In genomic region chr1:25889470-25889869, GRCh38 we compare ENCODE assay signal across 13 cellular contexts. TPM values are rescaled to one million over a fixed set of nuclear protein-coding genes. Genes with fewer than 3 reads are reported as not detected.
DNase-seq lines count a peak whose midpoint lies in the region; ATAC-seq and TF ChIP-seq lines count a peak whose summit lies in the region.
"Had no signal": no experiment of that assay in that cellular context is flagged by ENCODE, and none has a peak within 500 bp of the region (broad histone marks: within the 10 kb centered on the region; RNA-seq: fewer than 3 reads in every experiment).

No MANE protein-coding gene starts in this region.

- H3K27me3 ChIP-seq in colonic mucosa, result no peaks in the 10 kb centered on the region

- peaks cover 5% of the 10 kb centered on the region for H3K4me1 ChIP-seq in colonic mucosa
- H3K4me1 ChIP-seq: left ventricle myocardium inferior had no signal

- H3K27ac Mint-ChIP-seq in nephron progenitor cell, result peak overlapping the region; percentile 10

- TF ChIP-seq CTCF in colonic mucosa (IDR thresholded peaks at IDR 0.05) (no peak), nephron progenitor cell (IDR thresholded peaks at IDR 0.05) (no peak)

- no peak overlapping the region for H3K9ac ChIP-seq in colonic mucosa (ENCODE audit: low read depth in 2 of 2, low read length in 2 of 2)

- no peak for ATAC-seq in GM21825 (IDR thresholded peaks at IDR 0.05; ENCODE audit: unreplicated experiment)
- no peak for ATAC-seq in HG03095 (IDR thresholded peaks at IDR 0.05; ENCODE audit: unreplicated experiment)
- no peak for ATAC-seq in HG02642 (IDR thresholded peaks at IDR 0.05; ENCODE audit: poor library complexity, unreplicated experiment)
- ATAC-seq: esophagus mucosa; stimulated activated effector memory CD8-positive, alpha-beta T cell treated with anti-CD3 and anti-CD28 coated beads, Interleukin-12 subunit alpha, Interleukin-12 subunit beta, amount 100 ng/mL, for 72 hours had no signal

- H3K27me3 Mint-ChIP-seq in nephron progenitor cell (ENCODE audit: low read depth, poor library complexity), result peaks cover 4% of the 10 kb centered on the region

- intact Hi-C loops in colonic mucosa (cut with DNase I), result no loop called here

- H3K4me1 Mint-ChIP-seq in nephron progenitor cell, result peaks cover 28% of the 10 kb centered on the region

- no peak overlapping the region for H3K4me3 Mint-ChIP-seq in nephron progenitor cell
- H3K4me3 Mint-ChIP-seq: stimulated activated effector memory CD8-positive, alpha-beta T cell treated with anti-CD3 and anti-CD28 coated beads, Interleukin-12 subunit alpha, Interleukin-12 subunit beta, amount 100 ng/mL, for 72 hours had no signal

- no peak overlapping the region for H3K4me3 ChIP-seq in colonic mucosa
- H3K4me3 ChIP-seq: left ventricle myocardium inferior had no signal

- H3K36me3 Mint-ChIP-seq in nephron progenitor cell (ENCODE audit: low read depth), result peaks cover 48% of the 10 kb centered on the region
- H3K36me3 Mint-ChIP-seq: stimulated activated effector memory CD8-positive, alpha-beta T cell treated with anti-CD3 and anti-CD28 coated beads, Interleukin-12 subunit alpha, Interleukin-12 subunit beta, amount 100 ng/mL, for 72 hours had no signal

- H3K36me3 ChIP-seq in colonic mucosa, result no peaks in the 10 kb centered on the region
- H3K36me3 ChIP-seq: left ventricle myocardium inferior had no signal

- H3K27ac ChIP-seq in colonic mucosa, result peak overlapping the region; percentile 69
- H3K27ac ChIP-seq: left ventricle myocardium inferior had no signal

- H3K9me3 Mint-ChIP-seq in nephron progenitor cell, result no peaks in the 10 kb centered on the region
- H3K9me3 Mint-ChIP-seq: stimulated activated effector memory CD8-positive, alpha-beta T cell treated with anti-CD3 and anti-CD28 coated beads, Interleukin-12 subunit alpha, Interleukin-12 subunit beta, amount 100 ng/mL, for 72 hours had no signal

- H3K9me3 ChIP-seq in colonic mucosa, result no peaks in the 10 kb centered on the region
- H3K9me3 ChIP-seq: left ventricle myocardium inferior had no signal

- DNase-seq in DMS79 (lab: John Stamatoyannopoulos, UW) (peak; percentile 33), NCI-H2107 (lab: John Stamatoyannopoulos, UW) (peak; percentile 17), colonic mucosa (no peak), nephron progenitor cell (no peak)
- DNase-seq in stimulated activated CD4-positive, alpha-beta T cell treated with anti-CD3 and anti-CD28 coated beads, Interleukin-1b, Interleukin-23, amount 100 ng/mL, for 48 hours, result no peak
- DNase-seq: activated gamma-delta T cell treated with Interleukin-2 at 50 U/mL for 16 hours, GF-D8, left ventricle myocardium inferior had no signal

RNA-seq across cellular contexts. Expression of gene PAQR7, which starts 14.0 kb away (rescaled TPM):
- total RNA-seq in colonic mucosa, result 1 to 10 TPM; 2.5 to 3.4 TPM

RNA-seq across cellular contexts. Expression of gene STMN1, which starts 16.7 kb away (rescaled TPM):
- total RNA-seq in colonic mucosa, result 100 to 1,000 TPM in 1 of 2 donors, 10 to 100 TPM in 1; 79.1 to 149 TPM

RNA-seq across cellular contexts. Expression of gene AUNIP, which starts 30.2 kb away (rescaled TPM):
- 1 to 10 TPM; 1.2 to 4.8 TPM for total RNA-seq in colonic mucosa
- total RNA-seq: left ventricle myocardium inferior had no signal

Comparison
In these comparisons a context has a peak if more than half of its experiments do, and no peak if none do; other contexts are left out.
1. DNase-seq: peak in DMS79 (single experiment) and NCI-H2107 (single experiment); none in colonic mucosa (single experiment), nephron progenitor cell (single experiment) and stimulated activated CD4-positive, alpha-beta T cell treated with anti-CD3 and anti-CD28 coated beads, Interleukin-1b, Interleukin-23, amount 100 ng/mL, for 48 hours (single experiment).